5 cellular contexts compared by ENCODE assay signal in the genomic region with DNA sequence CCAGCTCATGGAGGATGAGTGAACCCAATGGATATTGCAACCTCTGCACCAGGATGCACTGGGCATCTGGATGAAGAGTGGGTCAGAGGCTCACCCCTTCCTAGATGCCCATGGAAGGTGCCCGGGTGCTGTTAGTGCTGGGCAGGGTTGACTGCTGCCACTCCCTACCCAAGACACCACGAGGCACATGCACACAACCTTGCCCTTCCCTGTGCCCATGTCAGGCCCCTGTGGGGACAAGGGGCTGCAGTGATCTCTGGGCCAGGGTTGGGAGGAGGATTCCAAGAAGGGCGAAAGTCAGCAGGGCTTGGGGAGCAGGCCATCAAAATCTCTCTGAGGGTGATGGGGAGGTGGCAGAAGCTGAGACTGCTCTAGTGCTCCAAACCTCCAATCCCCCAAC.
"Had no signal": no experiment of that assay in that cellular context is flagged by ENCODE, and none has a peak within 500 bp of the region (broad histone marks: within the 10 kb centered on the region; RNA-seq: fewer than 3 reads in every experiment).

No MANE protein-coding gene starts in this region.

- DNase-seq: H9, HCEC 1CT had no signal

- H3K36me3 Mint-ChIP-seq: IgD-negative memory B cell had no signal

- H3K27me3 Mint-ChIP-seq: IgD-negative memory B cell had no signal

- H3K4me1 Mint-ChIP-seq: GM23338, H9 had no signal

- H3K4me3 Mint-ChIP-seq: GM23338, H9, IgD-negative memory B cell had no signal

- ATAC-seq: GM23338, HepG2 had no signal

- H3K9me3 Mint-ChIP-seq: GM23338, H9 had no signal

- H3K27ac Mint-ChIP-seq: GM23338, H9, IgD-negative memory B cell had no signal
